In the genomic region with DNA sequence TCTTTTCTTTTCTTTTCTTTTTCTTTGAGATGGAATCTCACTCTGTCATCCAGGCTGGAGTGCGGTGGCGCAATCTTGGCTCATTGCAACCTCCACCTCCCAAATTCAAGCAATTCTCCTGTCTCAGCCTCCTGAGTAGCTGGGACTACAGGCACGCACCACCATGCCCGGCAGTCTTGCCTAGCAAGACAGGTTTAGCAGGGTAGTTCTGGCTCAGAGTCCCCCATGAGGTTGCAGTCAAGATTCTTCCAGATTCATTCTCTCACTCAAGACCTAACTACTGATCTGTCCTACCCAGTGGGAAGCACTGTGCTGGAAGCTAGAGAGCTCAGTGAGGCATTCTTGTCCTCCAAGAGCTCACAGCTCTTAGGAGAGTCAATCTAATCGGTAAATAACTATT, we compare ENCODE assay signal across 30 cellular contexts. TPM values are rescaled to one million over a fixed set of nuclear protein-coding genes. Genes with fewer than 3 reads are reported as not detected.
"Had no signal": no experiment of that assay in that cellular context is flagged by ENCODE, and none has a peak within 500 bp of the region (broad histone marks: within the 10 kb centered on the region; RNA-seq: fewer than 3 reads in every experiment).

No MANE protein-coding gene starts in this region.

- H3K36me3 Mint-ChIP-seq: naive B cell; stimulated activated memory B cell treated with anti-CD40 and anti-IgM and Interleukin-4, amounts not matched to agents 10 μg/mL and 1 μg/mL and 100 μg/mL, for 72 hours had no signal

- H3K4me1 ChIP-seq: psoas muscle, right atrium auricular region, thyroid gland, upper lobe of right lung had no signal

- H3K4me3 Mint-ChIP-seq: activated CD4-positive, alpha-beta T cell treated with anti-CD3 and anti-CD28 coated beads for 36 hours; activated naive CD4-positive, alpha-beta T cell treated with anti-CD3 and anti-CD28 coated beads for 36 hours; dendritic cell treated with granulocyte-macrophage colony-stimulating factor and Interleukin-4, amounts not matched to agents 40 ng/mL and 50 ng/mL, for 4 days; naive B cell; nephron progenitor cell; stimulated activated memory B cell treated with anti-CD40 and anti-IgM and Interleukin-4, amounts not matched to agents 10 μg/mL and 1 μg/mL and 100 μg/mL, for 72 hours; stimulated activated naive CD8-positive, alpha-beta T cell treated with anti-CD3 and anti-CD28 coated beads, Interleukin-15, amount 100 ng/mL, for 72 hours; T-helper 2 cell treated with Interferon-gamma antibody and Interleukin-4, amounts not matched to agents 5 μg/mL and 100 μg/mL, for 36 hours had no signal

- H3K27me3 Mint-ChIP-seq: activated CD4-positive, alpha-beta T cell treated with anti-CD3 and anti-CD28 coated beads for 36 hours; stimulated activated memory B cell treated with anti-CD40 and anti-IgM and Interleukin-4, amounts not matched to agents 10 μg/mL and 1 μg/mL and 100 μg/mL, for 72 hours; stimulated activated naive CD8-positive, alpha-beta T cell treated with anti-CD3 and anti-CD28 coated beads, Interleukin-15, amount 100 ng/mL, for 72 hours had no signal

- H3K27ac ChIP-seq: gastroesophageal sphincter, hepatocyte, pancreas, psoas muscle, right atrium auricular region, thyroid gland, upper lobe of right lung had no signal

- H3K36me3 ChIP-seq: gastroesophageal sphincter, pancreas, right atrium auricular region, thyroid gland, upper lobe of right lung had no signal

- H3K27ac Mint-ChIP-seq: activated CD4-positive, alpha-beta T cell treated with anti-CD3 and anti-CD28 coated beads for 36 hours; activated naive CD4-positive, alpha-beta T cell treated with anti-CD3 and anti-CD28 coated beads for 36 hours; dendritic cell treated with granulocyte-macrophage colony-stimulating factor and Interleukin-4, amounts not matched to agents 40 ng/mL and 50 ng/mL, for 4 days; nephron progenitor cell; stimulated activated memory B cell treated with anti-CD40 and anti-IgM and Interleukin-4, amounts not matched to agents 10 μg/mL and 1 μg/mL and 100 μg/mL, for 72 hours; stimulated activated naive CD8-positive, alpha-beta T cell treated with anti-CD3 and anti-CD28 coated beads, Interleukin-15, amount 100 ng/mL, for 72 hours; T-helper 2 cell treated with Interferon-gamma antibody and Interleukin-4, amounts not matched to agents 5 μg/mL and 100 μg/mL, for 36 hours had no signal

- H3K4me3 ChIP-seq: gastroesophageal sphincter, hepatocyte, pancreas, psoas muscle, right atrium auricular region, smooth muscle cell, thyroid gland, upper lobe of right lung had no signal

- ATAC-seq: activated CD4-positive, alpha-beta T cell treated with anti-CD3 and anti-CD28 coated beads for 36 hours; gastroesophageal sphincter; left cardiac atrium; pancreas; psoas muscle; stimulated activated memory B cell treated with anti-CD40 and anti-IgM and Interleukin-4, amounts not matched to agents 10 μg/mL and 1 μg/mL and 100 μg/mL, for 72 hours; stimulated activated naive CD8-positive, alpha-beta T cell treated with anti-CD3 and anti-CD28 coated beads, Interleukin-15, amount 100 ng/mL, for 72 hours; upper lobe of right lung had no signal

- H3K27me3 ChIP-seq: gastroesophageal sphincter, hepatocyte, pancreas, right atrium auricular region, thyroid gland, upper lobe of right lung had no signal

- DNase-seq: activated CD4-positive, alpha-beta T cell treated with anti-CD3 and anti-CD28 coated beads for 36 hours; activated CD4-positive, CD25-positive, alpha-beta regulatory T cell; activated CD8-positive, alpha-beta memory T cell treated with anti-CD3 and anti-CD28 coated beads for 24 hours; activated effector memory CD4-positive, alpha-beta T cell treated with anti-CD3 and anti-CD28 coated beads, Interleukin-2, amount 50 U/mL, for 16 hours; activated naive CD4-positive, alpha-beta T cell treated with anti-CD3 and anti-CD28 coated beads for 36 hours; amniotic stem cell; caudate nucleus; effector CD4-positive, alpha-beta T cell; left cardiac atrium; mammary epithelial cell; naive B cell; nephron progenitor cell; psoas muscle; stimulated activated CD4-positive, alpha-beta T cell treated with anti-CD3 and anti-CD28 coated beads, Interleukin-1b, Interleukin-23, amount 100 ng/mL, for 48 hours; stimulated activated CD4-positive, alpha-beta T cell treated with anti-CD3 and anti-CD28 coated beads, Interleukin-4, amount 100 ng/mL, for 4 hours; stimulated activated CD8-positive, alpha-beta memory T cell treated with anti-CD3 and anti-CD28 coated beads, Interleukin-4, amount 100 ng/mL, for 48 hours; stimulated activated naive CD8-positive, alpha-beta T cell treated with anti-CD3 and anti-CD28 coated beads, Interleukin-15, amount 100 ng/mL, for 72 hours; substantia nigra; T-helper 1 cell; thyroid gland; upper lobe of right lung had no signal

- H3K9me3 ChIP-seq: gastroesophageal sphincter, pancreas, psoas muscle, right atrium auricular region, thyroid gland, upper lobe of right lung had no signal

- H3K9me3 Mint-ChIP-seq: activated naive CD4-positive, alpha-beta T cell treated with anti-CD3 and anti-CD28 coated beads for 36 hours; dendritic cell treated with granulocyte-macrophage colony-stimulating factor and Interleukin-4, amounts not matched to agents 40 ng/mL and 50 ng/mL, for 4 days; naive B cell; stimulated activated memory B cell treated with anti-CD40 and anti-IgM and Interleukin-4, amounts not matched to agents 10 μg/mL and 1 μg/mL and 100 μg/mL, for 72 hours; stimulated activated naive CD8-positive, alpha-beta T cell treated with anti-CD3 and anti-CD28 coated beads, Interleukin-15, amount 100 ng/mL, for 72 hours; T-helper 2 cell treated with Interferon-gamma antibody and Interleukin-4, amounts not matched to agents 5 μg/mL and 100 μg/mL, for 36 hours had no signal

RNA-seq across cellular contexts. Expression of a gene that starts 17.6 kb away (rescaled TPM):
- total RNA-seq: epithelial cell of proximal tubule had no signal
